In the genomic region with DNA sequence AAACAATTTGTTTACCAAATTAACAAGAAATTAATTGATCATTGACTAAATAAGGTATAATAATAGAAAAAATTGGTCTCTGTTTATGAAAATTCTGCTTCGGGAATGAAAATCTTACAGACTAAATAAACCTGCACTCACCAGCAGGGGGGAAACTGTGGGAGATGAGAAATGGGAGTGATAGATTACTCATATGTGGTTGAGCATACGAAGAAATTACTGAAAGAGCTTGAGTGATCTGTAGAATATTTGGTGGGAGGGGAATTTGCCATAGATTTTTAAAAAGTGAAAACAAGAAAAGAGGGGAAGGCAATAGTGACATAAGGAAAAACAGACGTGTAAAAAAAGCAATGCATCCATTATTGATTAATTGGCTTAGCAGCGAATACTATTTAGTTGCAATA, we compare ENCODE assay signal across 9 cellular contexts. TPM values are rescaled to one million over a fixed set of nuclear protein-coding genes. Genes with fewer than 3 reads are reported as not detected.
DNase-seq lines count a peak whose midpoint lies in the region; TF ChIP-seq lines count a peak whose summit lies in the region.
"Had no signal": no experiment of that assay in that cellular context is flagged by ENCODE, and none has a peak within 500 bp of the region (broad histone marks: within the 10 kb centered on the region; RNA-seq: fewer than 3 reads in every experiment).

No MANE protein-coding gene starts in this region.

- no peak overlapping the region for H3K27ac Mint-ChIP-seq in activated naive CD4-positive, alpha-beta T cell treated with anti-CD3 and anti-CD28 coated beads, Interleukin-2, amount 10 ng/mL, durations not matched to agents 7 days and 5 days
- H3K27ac Mint-ChIP-seq in HFFc6 = no peak overlapping the region
- no peak overlapping the region for H3K27ac Mint-ChIP-seq in neural crest cell (ENCODE audit: unreplicated experiment)
- H3K27ac Mint-ChIP-seq in neural progenitor cell = no peak overlapping the region
- H3K27ac Mint-ChIP-seq: T-cell had no signal

- H3K4me2 ChIP-seq in neural progenitor cell = no peak overlapping the region

- peaks cover 9% of the 10 kb centered on the region for H3K27me3 Mint-ChIP-seq in activated naive CD4-positive, alpha-beta T cell treated with anti-CD3 and anti-CD28 coated beads, Interleukin-2, amount 10 ng/mL, durations not matched to agents 7 days and 5 days
- H3K27me3 Mint-ChIP-seq in HFFc6 (ENCODE audit: insufficient read depth) (peaks cover 7% of the 10 kb centered on the region; the same call in 1 of the 2 replicates), neural crest cell (ENCODE audit: low read depth) (peaks cover 3% of the 10 kb centered on the region), neural progenitor cell (ENCODE audit: insufficient read depth, low read depth) (peaks cover 10% of the 10 kb centered on the region)

- H3K4me1 Mint-ChIP-seq in activated naive CD4-positive, alpha-beta T cell treated with anti-CD3 and anti-CD28 coated beads, Interleukin-2, amount 10 ng/mL, durations not matched to agents 7 days and 5 days = peaks cover 27% of the 10 kb centered on the region
- H3K4me1 Mint-ChIP-seq in HFFc6 (ENCODE audit: low read depth) (peaks cover 43% of the 10 kb centered on the region), neural crest cell (peaks cover 25% of the 10 kb centered on the region), neural progenitor cell (peaks cover 5% of the 10 kb centered on the region)

- no peak overlapping the region for H3K9ac ChIP-seq in neural progenitor cell

- no peaks in the 10 kb centered on the region for H3K9me3 Mint-ChIP-seq in activated naive CD4-positive, alpha-beta T cell treated with anti-CD3 and anti-CD28 coated beads, Interleukin-2, amount 10 ng/mL, durations not matched to agents 7 days and 5 days
- no peaks in the 10 kb centered on the region for H3K9me3 Mint-ChIP-seq in HFFc6
- peaks cover 4% of the 10 kb centered on the region for H3K9me3 Mint-ChIP-seq in neural crest cell
- no peaks in the 10 kb centered on the region for H3K9me3 Mint-ChIP-seq in neural progenitor cell

- CTCF ChIA-PET in activated naive CD4-positive, alpha-beta T cell treated with anti-CD3 and anti-CD28 coated beads, Interleukin-2, amount 10 ng/mL, durations not matched to agents 7 days and 5 days (lab: Charles Lee) = interaction anchor here (0.6 to 1.3 kb wide), 3 partner anchors 12 to 218 kb away, joined by 5 to 11 read pairs (median 6); no protein-coding TSS in a partner anchor

- H3K4me1 ChIP-seq in neural progenitor cell = peaks cover 7% of the 10 kb centered on the region

- no peak overlapping the region for H2AFZ ChIP-seq in neural progenitor cell (replicated peaks)

- H4K20me1 ChIP-seq in neural progenitor cell (ENCODE audit: low read depth) = no peaks in the 10 kb centered on the region

- H3K36me3 Mint-ChIP-seq in activated naive CD4-positive, alpha-beta T cell treated with anti-CD3 and anti-CD28 coated beads, Interleukin-2, amount 10 ng/mL, durations not matched to agents 7 days and 5 days = no peaks in the 10 kb centered on the region
- H3K36me3 Mint-ChIP-seq in HFFc6 (ENCODE audit: low read depth) = no peaks in the 10 kb centered on the region; the same call in 1 of the 2 replicates
- H3K36me3 Mint-ChIP-seq in neural crest cell (ENCODE audit: low read depth) = peaks cover 2% of the 10 kb centered on the region
- H3K36me3 Mint-ChIP-seq in neural progenitor cell = no peaks in the 10 kb centered on the region
- H3K36me3 Mint-ChIP-seq: T-cell had no signal

- no peaks in the 10 kb centered on the region for H3K36me3 ChIP-seq in neural progenitor cell

- no peaks in the 10 kb centered on the region for H3K9me3 ChIP-seq in neural progenitor cell (ENCODE audit: low read depth)

- H3K4me3 Mint-ChIP-seq in activated naive CD4-positive, alpha-beta T cell treated with anti-CD3 and anti-CD28 coated beads, Interleukin-2, amount 10 ng/mL, durations not matched to agents 7 days and 5 days = no peak overlapping the region
- H3K4me3 Mint-ChIP-seq in HFFc6 (no peak overlapping the region), neural crest cell (no peak overlapping the region), neural progenitor cell (no peak overlapping the region)
- H3K4me3 Mint-ChIP-seq: T-cell had no signal

- no peaks in the 10 kb centered on the region for H3K79me2 ChIP-seq in neural progenitor cell (ENCODE audit: low read depth)

- peaks cover 27% of the 10 kb centered on the region for H3K27me3 ChIP-seq in neural progenitor cell

- TF ChIP-seq CTCF in HFFc6 (IDR thresholded peaks at IDR 0.05) = peak; percentile 71
- peak; percentile 47 for TF ChIP-seq CTCF in neural crest cell (conservative IDR thresholded peaks at IDR 0.05)
- no peak for TF ChIP-seq CTCF in neural progenitor cell (IDR thresholded peaks at IDR 0.05)

- no peak overlapping the region for H3K27ac ChIP-seq in neural progenitor cell

- peak; percentile 42 for DNase-seq in activated naive CD4-positive, alpha-beta T cell treated with Interleukin-2 at 50 U/mL for 16 hours
- DNase-seq in activated naive CD4-positive, alpha-beta T cell treated with anti-CD3 and anti-CD28 coated beads, Interleukin-2, amount 10 ng/mL, durations not matched to agents 7 days and 5 days = no peak
- DNase-seq in HFFc6 = peak; percentile 12
- peak; percentile 23 for DNase-seq in NCI-H1417 treated with DMSO at 0.1 percent for 48 hours (lab: John Stamatoyannopoulos, UW)
- no peak for DNase-seq in neural crest cell (ENCODE audit: low read depth, low spot score)
- DNase-seq in NCI-H146 treated with DMSO at 0.1 percent for 48 hours (lab: John Stamatoyannopoulos, UW; ENCODE audit: unreplicated experiment) = no peak
- no peak for DNase-seq in NCI-H187 treated with DMSO at 0.1 percent for 48 hours (lab: John Stamatoyannopoulos, UW)
- DNase-seq in neural progenitor cell (ENCODE audit: low spot score) = no peak
- DNase-seq: T-cell had no signal

- no peak overlapping the region for H3K4me3 ChIP-seq in neural progenitor cell

- H3F3A ChIP-seq in neural progenitor cell (ENCODE audit: low read depth) = peaks cover 10% of the 10 kb centered on the region

RNA-seq across cellular contexts. Expression of gene HMSD, which starts 2.2 kb away (rescaled TPM):
- under 1 TPM in 2 of 6 experiments, not detected in 4; 0.21 to 0.38 TPM for total RNA-seq in HFFc6 (2021; fragmentation: NEBNext Ultra II Directional; extraction: Animal tissue kit (Norgen Biotek cat#: 25700))
- total RNA-seq in neural crest cell (8.5 and 10.0 TPM in 2 replicates), neural progenitor cell (ENCODE audit: low replicate concordance) (0.19 and 0.88 TPM in 2 replicates)

RNA-seq across cellular contexts. Expression of gene SERPINB8, which starts 18.6 kb away (rescaled TPM):
- total RNA-seq in HFFc6 (2021; fragmentation: NEBNext Ultra II Directional; extraction: Animal tissue kit (Norgen Biotek cat#: 25700)) = 10 to 100 TPM; 32.6 to 42.9 (median 36.9) TPM
- total RNA-seq in neural crest cell (3.7 and 3.9 TPM in 2 replicates), neural progenitor cell (ENCODE audit: low replicate concordance) (0.34 and 0.46 TPM in 2 replicates)

RNA-seq across cellular contexts. Expression of gene SERPINB10, which starts 43.5 kb away (rescaled TPM):
- total RNA-seq in HFFc6 (2021; fragmentation: NEBNext Ultra II Directional; extraction: Animal tissue kit (Norgen Biotek cat#: 25700)) = 1 to 10 TPM; 1.3 to 5.0 (median 1.8) TPM
- total RNA-seq in neural crest cell (not detected in 2 replicates), neural progenitor cell (ENCODE audit: low replicate concordance) (not detected in 2 replicates)
- total RNA-seq: T-cell had no signal

Comparison
In these comparisons a context has a peak if more than half of its experiments do, and no peak if none do; other contexts are left out.
1. DNase-seq: peak in activated naive CD4-positive, alpha-beta T cell treated with Interleukin-2 at 50 U/mL for 16 hours (single experiment), HFFc6 (single experiment) and NCI-H1417 treated with DMSO at 0.1 percent for 48 hours (single experiment); none in activated naive CD4-positive, alpha-beta T cell treated with anti-CD3 and anti-CD28 coated beads, Interleukin-2, amount 10 ng/mL, durations not matched to agents 7 days and 5 days (single experiment), neural crest cell (single experiment), NCI-H146 treated with DMSO at 0.1 percent for 48 hours (single experiment), NCI-H187 treated with DMSO at 0.1 percent for 48 hours (single experiment) and neural progenitor cell (single experiment).